ENCODE assay signal across 1 cellular context in genomic region chr12:104928036-104928770, GRCh38.
TF ChIP-seq lines count a peak whose summit lies in the region.

No MANE protein-coding gene starts in this region.

TF ChIP-seq in HCT116, 20 proteins besides CTCF, POLR2A, EP300 and RAD21 (continued from another document):
- TF ChIP-seq, protein P1, sequence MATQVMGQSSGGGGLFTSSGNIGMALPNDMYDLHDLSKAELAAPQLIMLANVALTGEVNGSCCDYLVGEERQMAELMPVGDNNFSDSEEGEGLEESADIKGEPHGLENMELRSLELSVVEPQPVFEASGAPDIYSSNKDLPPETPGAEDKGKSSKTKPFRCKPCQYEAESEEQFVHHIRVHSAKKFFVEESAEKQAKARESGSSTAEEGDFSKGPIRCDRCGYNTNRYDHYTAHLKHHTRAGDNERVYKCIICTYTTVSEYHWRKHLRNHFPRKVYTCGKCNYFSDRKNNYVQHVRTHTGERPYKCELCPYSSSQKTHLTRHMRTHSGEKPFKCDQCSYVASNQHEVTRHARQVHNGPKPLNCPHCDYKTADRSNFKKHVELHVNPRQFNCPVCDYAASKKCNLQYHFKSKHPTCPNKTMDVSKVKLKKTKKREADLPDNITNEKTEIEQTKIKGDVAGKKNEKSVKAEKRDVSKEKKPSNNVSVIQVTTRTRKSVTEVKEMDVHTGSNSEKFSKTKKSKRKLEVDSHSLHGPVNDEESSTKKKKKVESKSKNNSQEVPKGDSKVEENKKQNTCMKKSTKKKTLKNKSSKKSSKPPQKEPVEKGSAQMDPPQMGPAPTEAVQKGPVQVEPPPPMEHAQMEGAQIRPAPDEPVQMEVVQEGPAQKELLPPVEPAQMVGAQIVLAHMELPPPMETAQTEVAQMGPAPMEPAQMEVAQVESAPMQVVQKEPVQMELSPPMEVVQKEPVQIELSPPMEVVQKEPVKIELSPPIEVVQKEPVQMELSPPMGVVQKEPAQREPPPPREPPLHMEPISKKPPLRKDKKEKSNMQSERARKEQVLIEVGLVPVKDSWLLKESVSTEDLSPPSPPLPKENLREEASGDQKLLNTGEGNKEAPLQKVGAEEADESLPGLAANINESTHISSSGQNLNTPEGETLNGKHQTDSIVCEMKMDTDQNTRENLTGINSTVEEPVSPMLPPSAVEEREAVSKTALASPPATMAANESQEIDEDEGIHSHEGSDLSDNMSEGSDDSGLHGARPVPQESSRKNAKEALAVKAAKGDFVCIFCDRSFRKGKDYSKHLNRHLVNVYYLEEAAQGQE (IDR thresholded peaks at IDR 0.05; ENCODE audit: low read depth), result no peak
